Comparison of ENCODE assay signal across 8 cellular contexts in genomic region chr3:185253645-185254410, GRCh38. TPM values are rescaled to one million over a fixed set of nuclear protein-coding genes. Genes with fewer than 3 reads are reported as not detected.
DNase-seq lines count a peak whose midpoint lies in the region; ATAC-seq, FAIRE-seq and TF ChIP-seq lines count a peak whose summit lies in the region.

TSS of gene EHHADH (minus strand) at chr3:185254049. CDS start at chr3:185254022, 27 bp downstream.

- H3K27ac ChIP-seq in endothelial cell of umbilical vein (ENCODE audit: insufficient read depth, low read depth, low read length) = no peak within 1 kb of the TSS

- peak within 1 kb of the TSS; percentile 86 for H3K4me2 ChIP-seq in endothelial cell of umbilical vein (ENCODE audit: insufficient read depth, low read length)

- no peaks in the 10 kb centered on the region for H3K27me3 ChIP-seq in endothelial cell of umbilical vein (ENCODE audit: control insufficient read depth in 2 of 2, insufficient read depth in 2 of 2, low read length in 2 of 2)

- dilution Hi-C loops in endothelial cell of umbilical vein (cut with MboI; ENCODE audit: extremely low pct_ligation_motif_present, low sequenced_read_pairs) = no loop called here

- CTCF ChIA-PET in endothelial cell of umbilical vein (lab: Charles Lee) = interaction anchor here (2.1 kb wide), 1 partner anchor 8 kb away, joined by 5 read pairs; no protein-coding TSS in a partner anchor

- TF ChIP-seq POLR2A in endothelial cell of umbilical vein (IDR thresholded peaks at IDR 0.05; ENCODE audit: low read depth, low read length) = peak; percentile 90

- H3K9me1 ChIP-seq in endothelial cell of umbilical vein (replicated peaks; ENCODE audit: control insufficient read depth, extremely low read depth, insufficient read depth, low read length) = no peaks in the 10 kb centered on the region

- H3K79me2 ChIP-seq in endothelial cell of umbilical vein (ENCODE audit: control insufficient read depth, insufficient read depth, low read length) = no peaks in the 10 kb centered on the region

- peak within 1 kb of the TSS; percentile 63 for H3K4me3 ChIP-seq in GM12864 (ENCODE audit: low read depth, low read length)
- H3K4me3 ChIP-seq in endothelial cell of umbilical vein (replicated peaks in 1 of 3; ENCODE audit: insufficient read depth in 1 of 3, low read depth in 1 of 3, low read length in 3 of 3) = peak within 1 kb of the TSS; percentile 47 to 82 (median 72)

- peak within 1 kb of the TSS; percentile 59 for H3K9ac ChIP-seq in endothelial cell of umbilical vein (replicated peaks; ENCODE audit: extremely low read depth, insufficient read depth, low read length)

- intact Hi-C loops in endothelial cell of umbilical vein (cut with micrococcal nuclease) = loop anchor here (1.0 kb wide), 1 partner anchor 26 kb away; no protein-coding TSS in a partner anchor

- H2AFZ ChIP-seq in endothelial cell of umbilical vein (ENCODE audit: low read depth, low read length) = peak within 1 kb of the TSS; percentile 100

- TSS peak; percentile 77 for BruUV-seq in endothelial cell of umbilical vein (replicated peaks; lab: Mats Ljungman, UMichigan)

- peak; percentile 87 for ATAC-seq in HG02943 (IDR thresholded peaks at IDR 0.05; ENCODE audit: low read depth, unreplicated experiment)

- no peaks in the 10 kb centered on the region for H4K20me1 ChIP-seq in endothelial cell of umbilical vein (replicated peaks; ENCODE audit: control insufficient read depth, extremely low read depth, insufficient read depth, low read length)

- DNase-seq in GM12864 (ENCODE audit: low read depth) (peak; percentile 8), NCI-H69 (lab: John Stamatoyannopoulos, UW) (peak; percentile 88), endothelial cell of umbilical vein (ENCODE audit: low read depth, low spot score) (peak; percentile 70), midbrain (lab: John Stamatoyannopoulos, UW) (peak; percentile 59), SHP77 treated with DMSO at 0.1 percent for 48 hours (lab: John Stamatoyannopoulos, UW) (no peak)
- DNase-seq in activated CD8-positive, alpha-beta memory T cell treated with anti-CD3 and anti-CD28 coated beads, Interleukin-2, amount 50 U/mL, for 24 hours (ENCODE audit: extremely low read depth) = peak; percentile 7
- peak; percentile 16 to 37 for DNase-seq in stimulated activated CD8-positive, alpha-beta memory T cell treated with anti-CD3 and anti-CD28 coated beads, Interleukin-2, amount 100 ng/mL, for 1 hour (ENCODE audit: low read depth in 2 of 2)

- POLR2A ChIA-PET in endothelial cell of umbilical vein (lab: Charles Lee) = no interaction called here

- no peaks in the 10 kb centered on the region for H3K36me3 ChIP-seq in endothelial cell of umbilical vein (ENCODE audit: control insufficient read depth in 2 of 2, extremely low read depth in 1 of 2, insufficient read depth in 2 of 2, low read length in 2 of 2)

- H3K9me3 ChIP-seq in endothelial cell of umbilical vein (replicated peaks; ENCODE audit: control insufficient read depth, insufficient read depth, low read length) = no peaks in the 10 kb centered on the region

- peak; percentile 81 for FAIRE-seq in endothelial cell of umbilical vein (lab: Jason Lieb, UNC)

- no peak for TF ChIP-seq CTCF in GM12864 (IDR thresholded peaks at IDR 0.05; ENCODE audit: low read depth, low read length, missing control alignments)
- TF ChIP-seq CTCF in endothelial cell of umbilical vein (IDR thresholded peaks at IDR 0.05; ENCODE audit: extremely low read depth in 1 of 2, insufficient read depth in 1 of 2, low read depth in 1 of 2, low read length in 2 of 2) = no peak

- H3K4me1 ChIP-seq in endothelial cell of umbilical vein (ENCODE audit: control insufficient read depth, extremely low read depth, insufficient read depth, low read length) = no peaks in the 10 kb centered on the region

TF ChIP-seq in endothelial cell of umbilical vein, 7 proteins besides CTCF, POLR2A, EP300 and RAD21:
- TF ChIP-seq JUN (IDR thresholded peaks at IDR 0.05; ENCODE audit: borderline replicate concordance, insufficient read depth, insufficient read length, low read depth) = no peak
- no peak for TF ChIP-seq EZH2 (IDR thresholded peaks at IDR 0.05; ENCODE audit: borderline replicate concordance, low read depth, low read length, severe bottlenecking)
- TF ChIP-seq GATA2 (IDR thresholded peaks at IDR 0.05; ENCODE audit: insufficient read depth, insufficient read length, low read depth, low read length) = no peak
- TF ChIP-seq, protein P1, sequence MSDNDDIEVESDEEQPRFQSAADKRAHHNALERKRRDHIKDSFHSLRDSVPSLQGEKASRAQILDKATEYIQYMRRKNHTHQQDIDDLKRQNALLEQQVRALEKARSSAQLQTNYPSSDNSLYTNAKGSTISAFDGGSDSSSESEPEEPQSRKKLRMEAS (IDR thresholded peaks at IDR 0.05; ENCODE audit: insufficient read depth, insufficient read length) = no peak
- TF ChIP-seq MYC (IDR thresholded peaks at IDR 0.05; ENCODE audit: low read depth, low read length) = no peak
- no peak for TF ChIP-seq FOS (IDR thresholded peaks at IDR 0.05; ENCODE audit: borderline replicate concordance, insufficient read depth, low read length)
- peak; percentile 73 for TF ChIP-seq POLR2AphosphoS5 (IDR thresholded peaks at IDR 0.05; ENCODE audit: insufficient read depth, low read depth, low read length)

RNA-seq across cellular contexts. Expression of gene EHHADH, which starts in this region (rescaled TPM):
- 5.8 and 6.2 TPM in 2 replicates for total RNA-seq in endothelial cell of umbilical vein
- polyA plus RNA-seq in endothelial cell of umbilical vein = 0.88 and 1.3 TPM in 2 replicates
- polyA plus RNA-seq in endothelial cell of umbilical vein (2011; cell fraction: cytosol; rRNA removed) = 1.4 and 1.5 TPM in 2 replicates
- polyA plus RNA-seq in endothelial cell of umbilical vein (2011; cell fraction: nucleus; rRNA removed) = 1.4 and 1.6 TPM in 2 replicates
- 2.4 and 4.2 TPM in 2 replicates for polyA plus RNA-seq in endothelial cell of umbilical vein (2012)
- polyA minus RNA-seq in endothelial cell of umbilical vein = 6.6 and 6.8 TPM in 2 replicates
- polyA minus RNA-seq in endothelial cell of umbilical vein (2011; cell fraction: cytosol; rRNA and poly(A)+ RNA removed) = 2.7 TPM
- polyA minus RNA-seq in endothelial cell of umbilical vein (2011; cell fraction: nucleus; rRNA and poly(A)+ RNA removed) = 1.4 and 2.5 TPM in 2 replicates
